8 cellular contexts compared by ENCODE assay signal in genomic region chr14:99266181-99267178, GRCh38. TPM values are rescaled to one million over a fixed set of nuclear protein-coding genes. Genes with fewer than 3 reads are reported as not detected.
DNase-seq lines count a peak whose midpoint lies in the region; ATAC-seq and TF ChIP-seq lines count a peak whose summit lies in the region.

No MANE protein-coding gene starts in this region.

- H3K27me3 ChIP-seq in PC-3 (ENCODE audit: low read length) = peaks cover 78% of the 10 kb centered on the region
- peaks cover 11% of the 10 kb centered on the region for H3K27me3 ChIP-seq in fibroblast of lung (ENCODE audit: control insufficient read depth, insufficient read depth, low read length)
- peaks cover 87% of the 10 kb centered on the region for H3K27me3 ChIP-seq in neural progenitor cell

- H4K20me1 ChIP-seq in PC-3 (ENCODE audit: low read length) = no peaks in the 10 kb centered on the region
- H4K20me1 ChIP-seq in fibroblast of lung (ENCODE audit: control insufficient read depth, extremely low read depth, insufficient read depth, low read length) = no peaks in the 10 kb centered on the region
- H4K20me1 ChIP-seq in neural progenitor cell (ENCODE audit: low read depth) = peaks cover 20% of the 10 kb centered on the region

- H3K4me1 Mint-ChIP-seq in neural progenitor cell = peaks cover 34% of the 10 kb centered on the region

- peak overlapping the region; percentile 27 for H3K4me3 Mint-ChIP-seq in neural progenitor cell

- no peaks in the 10 kb centered on the region for H3K36me3 Mint-ChIP-seq in neural progenitor cell

- H2AFZ ChIP-seq in PC-3 (ENCODE audit: low read length) (peak overlapping the region; percentile 51), fibroblast of lung (ENCODE audit: low read length) (no peak overlapping the region), neural progenitor cell (replicated peaks) (no peak overlapping the region)

- no TSS peak for BruUV-seq in PC-3 (replicated peaks; lab: Mats Ljungman, UMichigan)

- ATAC-seq in GM18861 (IDR thresholded peaks at IDR 0.05; ENCODE audit: unreplicated experiment) (peak; percentile 68), PC-3 (peak; percentile 93)

- peak overlapping the region; percentile 45 for H3K4me3 ChIP-seq in PC-3 (ENCODE audit: low read length)
- peak overlapping the region in 1 of 4 experiments; percentile 34 for H3K4me3 ChIP-seq in fibroblast of lung (replicated peaks in 1 of 4; ENCODE audit: control extremely low read depth in 1 of 4, insufficient read depth in 1 of 4, low read depth in 3 of 4, low read length in 4 of 4)
- peak overlapping the region; percentile 26 for H3K4me3 ChIP-seq in neural progenitor cell

- no peaks in the 10 kb centered on the region for H3K9me2 ChIP-seq in PC-3 (replicated peaks; ENCODE audit: low read length)

- POLR2A ChIA-PET in PC-3 (lab: Charles Lee; ENCODE audit: unreplicated experiment) = no interaction called here

- H3K36me3 ChIP-seq in PC-3 (ENCODE audit: low read depth, low read length) (no peaks in the 10 kb centered on the region), fibroblast of lung (ENCODE audit: control insufficient read depth, insufficient read depth, low read length) (no peaks in the 10 kb centered on the region), neural progenitor cell (no peaks in the 10 kb centered on the region)

- no peaks in the 10 kb centered on the region for H3K79me2 ChIP-seq in PC-3 (ENCODE audit: low read length)
- H3K79me2 ChIP-seq in fibroblast of lung (ENCODE audit: control insufficient read depth, insufficient read depth, low read length) = no peaks in the 10 kb centered on the region
- no peaks in the 10 kb centered on the region for H3K79me2 ChIP-seq in neural progenitor cell (ENCODE audit: low read depth)

- H3K9me3 Mint-ChIP-seq in neural progenitor cell = no peaks in the 10 kb centered on the region

- peaks cover 77% of the 10 kb centered on the region for H3K27me3 Mint-ChIP-seq in neural progenitor cell (ENCODE audit: insufficient read depth, low read depth)

- no peaks in the 10 kb centered on the region for H3K4me1 ChIP-seq in PC-3 (ENCODE audit: insufficient read depth, low read length)
- no peaks in the 10 kb centered on the region for H3K4me1 ChIP-seq in fibroblast of lung (ENCODE audit: control insufficient read depth, extremely low read depth, insufficient read depth, low read length)
- H3K4me1 ChIP-seq in neural progenitor cell = peaks cover 45% of the 10 kb centered on the region

- no peak overlapping the region for H3K27ac Mint-ChIP-seq in neural progenitor cell

- H3K4me2 ChIP-seq in PC-3 (ENCODE audit: low read length) (peak overlapping the region; percentile 64), fibroblast of lung (ENCODE audit: extremely low read depth, insufficient read depth, low read length) (no peak overlapping the region), neural progenitor cell (peak overlapping the region; percentile 61)

- CTCF ChIA-PET in PC-3 (lab: Charles Lee) = interaction anchor here (0.7 kb wide), 1 partner anchor 1793 kb away, joined by 5 read pairs; no protein-coding TSS in a partner anchor

- H3F3A ChIP-seq in PC-3 (ENCODE audit: low read length, unreplicated experiment) (no peaks in the 10 kb centered on the region), neural progenitor cell (ENCODE audit: low read depth) (peaks cover 14% of the 10 kb centered on the region)

- H3K9ac ChIP-seq in PC-3 (ENCODE audit: low read length) = no peak overlapping the region
- no peak overlapping the region for H3K9ac ChIP-seq in fibroblast of lung (ENCODE audit: insufficient read depth, low read length)
- H3K9ac ChIP-seq in neural progenitor cell = no peak overlapping the region

- TF ChIP-seq CTCF in PC-3 (conservative IDR thresholded peaks at IDR 0.05; ENCODE audit: low read depth, low read length) (peak; percentile 99), fibroblast of lung (conservative IDR thresholded peaks at IDR 0.05 in 1 of 2, IDR thresholded peaks at IDR 0.05 in 1 of 2; ENCODE audit: low read depth in 1 of 2, low read length in 2 of 2) (peak; percentile 98), neural progenitor cell (IDR thresholded peaks at IDR 0.05) (peak; percentile 100)

- peak; percentile 89 for DNase-seq in AG20443 (ENCODE audit: low spot score)
- peak; percentile 64 for DNase-seq in HT1080 (ENCODE audit: low read depth)
- peak; percentile 79 for DNase-seq in PC-3
- peak; percentile 83 for DNase-seq in activated T-helper 1 cell treated with Interleukin-2 at 50 U/mL for 16 hours (ENCODE audit: low read depth)
- DNase-seq in fibroblast of lung (ENCODE audit: low read depth in 2 of 2) = peak; percentile 50 to 67
- DNase-seq in neural progenitor cell (ENCODE audit: low spot score) = peak; percentile 91
- DNase-seq in stromal cell of bone marrow (ENCODE audit: low read depth) = peak; percentile 21

- intact Hi-C loops in PC-3 (cut with micrococcal nuclease) = no loop called here

- H3K27ac ChIP-seq in PC-3 (ENCODE audit: low read length) (no peak overlapping the region), fibroblast of lung (ENCODE audit: insufficient read depth, low read length) (no peak overlapping the region), neural progenitor cell (no peak overlapping the region)

- H3K9me3 ChIP-seq in PC-3 (ENCODE audit: low read length) = no peaks in the 10 kb centered on the region
- H3K9me3 ChIP-seq in fibroblast of lung (ENCODE audit: control insufficient read depth, insufficient read depth, low read depth, low read length) = no peaks in the 10 kb centered on the region
- H3K9me3 ChIP-seq in neural progenitor cell (ENCODE audit: low read depth) = no peaks in the 10 kb centered on the region

RNA-seq across cellular contexts. Expression of gene BCL11B, which starts 5.5 kb away (rescaled TPM):
- 0.17 and 0.18 TPM in 2 replicates for total RNA-seq in HT1080 (2014; rRNA removed; shearing (Covaris generic))
- polyA plus RNA-seq in HT1080 (2015; cell fraction: cytosol; rRNA removed) = 0.01 and 0.05 TPM in 2 replicates
- polyA plus RNA-seq in HT1080 (2015; cell fraction: nucleus; rRNA removed) = 0.07 and 0.13 TPM in 2 replicates
- 0.73 and 1.7 TPM in 2 replicates for total RNA-seq in PC-3 (2014; rRNA removed)
- under 0.01 TPM in 2 replicates for total RNA-seq in fibroblast of lung
- not detected in 2 replicates for polyA plus RNA-seq in fibroblast of lung
- not detected in 2 replicates for polyA plus RNA-seq in fibroblast of lung (2012)
- polyA minus RNA-seq in fibroblast of lung (ENCODE audit: low replicate concordance) = not detected in 2 replicates
- total RNA-seq in neural progenitor cell (ENCODE audit: low replicate concordance) = 1.3 and 1.5 TPM in 2 replicates

Comparison
In these comparisons a context has a peak if more than half of its experiments do, and no peak if none do; other contexts are left out.
1. DNase-seq: peak in every context shown above with its lines; median percentile 91 in neural progenitor cell; 89 in AG20443; 83 in activated T-helper 1 cell treated with Interleukin-2 at 50 U/mL for 16 hours; 79 in PC-3; 64 in HT1080; 58 in fibroblast of lung; 21 in stromal cell of bone marrow.